ENCODE assay signal across 8 cellular contexts in the genomic region with DNA sequence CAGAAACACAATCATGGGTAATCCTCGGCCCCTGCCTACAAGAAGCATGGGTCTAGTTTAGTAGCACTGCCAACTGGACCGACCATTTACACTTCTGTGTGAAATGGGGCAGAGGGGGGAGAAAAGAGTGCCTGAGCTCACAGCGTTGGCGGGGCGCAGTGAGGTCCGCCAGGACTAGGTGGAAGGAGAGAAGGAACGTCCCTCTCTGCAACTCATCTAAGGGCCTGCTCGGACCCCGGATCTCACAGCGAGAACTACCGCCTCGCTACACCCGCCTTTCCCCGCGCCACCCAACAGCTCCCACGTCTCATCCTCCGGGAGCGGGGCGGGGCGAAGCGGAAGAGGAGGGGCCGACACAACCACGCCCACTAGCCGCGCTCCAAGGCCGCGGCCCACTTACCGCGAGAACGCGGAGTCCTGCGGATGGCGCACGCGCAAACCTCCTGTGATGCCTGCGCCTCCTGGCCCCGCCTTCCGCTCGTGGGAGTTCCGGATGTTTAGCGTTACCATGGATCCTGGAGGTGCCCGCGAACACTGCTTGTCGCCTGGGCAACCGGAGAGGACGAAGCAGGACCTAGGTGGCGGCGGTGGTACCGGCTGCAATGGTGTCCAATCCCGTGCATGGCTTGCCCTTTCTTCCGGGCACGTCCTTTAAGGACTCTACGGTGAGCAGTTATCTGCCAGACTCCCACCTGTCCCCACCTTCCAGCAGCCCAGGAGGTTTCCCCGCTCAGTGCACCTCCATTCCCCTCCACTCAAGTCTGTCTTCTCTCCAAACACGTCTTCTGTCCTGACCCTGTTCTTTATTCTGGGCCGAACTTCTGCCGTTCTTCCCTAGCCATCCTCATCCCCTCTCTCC. TPM values are rescaled to one million over a fixed set of nuclear protein-coding genes. Genes with fewer than 3 reads are reported as not detected.
DNase-seq lines count a peak whose midpoint lies in the region; TF ChIP-seq lines count a peak whose summit lies in the region.

A gene with protein sequence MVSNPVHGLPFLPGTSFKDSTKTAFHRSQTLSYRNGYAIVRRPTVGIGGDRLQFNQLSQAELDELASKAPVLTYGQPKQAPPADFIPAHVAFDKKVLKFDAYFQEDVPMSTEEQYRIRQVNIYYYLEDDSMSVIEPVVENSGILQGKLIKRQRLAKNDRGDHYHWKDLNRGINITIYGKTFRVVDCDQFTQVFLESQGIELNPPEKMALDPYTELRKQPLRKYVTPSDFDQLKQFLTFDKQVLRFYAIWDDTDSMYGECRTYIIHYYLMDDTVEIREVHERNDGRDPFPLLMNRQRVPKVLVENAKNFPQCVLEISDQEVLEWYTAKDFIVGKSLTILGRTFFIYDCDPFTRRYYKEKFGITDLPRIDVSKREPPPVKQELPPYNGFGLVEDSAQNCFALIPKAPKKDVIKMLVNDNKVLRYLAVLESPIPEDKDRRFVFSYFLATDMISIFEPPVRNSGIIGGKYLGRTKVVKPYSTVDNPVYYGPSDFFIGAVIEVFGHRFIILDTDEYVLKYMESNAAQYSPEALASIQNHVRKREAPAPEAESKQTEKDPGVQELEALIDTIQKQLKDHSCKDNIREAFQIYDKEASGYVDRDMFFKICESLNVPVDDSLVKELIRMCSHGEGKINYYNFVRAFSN (plus strand): TSS at position 534 of the 859 bp plus-strand sequence. CDS start 69 bp downstream, at position 603.

- H2BK120ac ChIP-seq in H9 (ENCODE audit: low read depth, low read length, poor library complexity, severe bottlenecking), result no peak within 1 kb of the TSS

- H2AFZ ChIP-seq in H9 (ENCODE audit: low read length) (peak within 1 kb of the TSS; percentile 87), neural progenitor cell (replicated peaks) (peak within 1 kb of the TSS; percentile 83)

- H2BK5ac ChIP-seq in H9 (ENCODE audit: insufficient read length, low read length), result no peak within 1 kb of the TSS

- H3K36me3 Mint-ChIP-seq in H9 (ENCODE audit: insufficient read depth in 1 of 3, low read depth in 3 of 3), result no peaks in the 10 kb centered on the region
- H3K36me3 Mint-ChIP-seq in neural progenitor cell, result no peaks in the 10 kb centered on the region

- no peak for TF ChIP-seq CTCF in H9 (conservative IDR thresholded peaks at IDR 0.05)
- TF ChIP-seq CTCF in foreskin fibroblast (IDR thresholded peaks at IDR 0.05; ENCODE audit: low read depth, low read length), result no peak
- TF ChIP-seq CTCF in neural progenitor cell (IDR thresholded peaks at IDR 0.05), result no peak

- no peak within 1 kb of the TSS for H4K5ac ChIP-seq in H9 (ENCODE audit: insufficient read length, low read depth, low read length)

- H3K9me3 ChIP-seq in ES-I3 (ENCODE audit: control insufficient read depth, insufficient read depth, low read length), result no peaks in the 10 kb centered on the region
- no peaks in the 10 kb centered on the region for H3K9me3 ChIP-seq in H9 (ENCODE audit: control insufficient read depth, low read depth, low read length)
- H3K9me3 ChIP-seq in MG63, result no peaks in the 10 kb centered on the region
- no peaks in the 10 kb centered on the region for H3K9me3 ChIP-seq in neural progenitor cell (ENCODE audit: low read depth)

- H3K27ac Mint-ChIP-seq in H9, result peak within 1 kb of the TSS in 2 of 3 experiments; percentile 89 to 92; a peak in 6 of 7 replicates
- peak within 1 kb of the TSS; percentile 93 for H3K27ac Mint-ChIP-seq in neural progenitor cell

- H2BK15ac ChIP-seq in H9 (ENCODE audit: low read depth, low read length), result no peak within 1 kb of the TSS

- no peak within 1 kb of the TSS for H4K91ac ChIP-seq in H9 (ENCODE audit: insufficient read length, low read depth, low read length)

- H3K18ac ChIP-seq in H9 (ENCODE audit: insufficient read length, low read depth, low read length), result peak within 1 kb of the TSS; percentile 82

- H2BK12ac ChIP-seq in H9 (ENCODE audit: insufficient read length, low read depth, low read length), result no peak within 1 kb of the TSS

- H3K27me3 Mint-ChIP-seq in H9 (ENCODE audit: low read depth) (no peaks in the 10 kb centered on the region), neural progenitor cell (ENCODE audit: insufficient read depth, low read depth) (no peaks in the 10 kb centered on the region)

- H3K27ac ChIP-seq in H9 (ENCODE audit: insufficient read length, low read depth, low read length), result no peak within 1 kb of the TSS
- peak within 1 kb of the TSS; percentile 49 for H3K27ac ChIP-seq in neural progenitor cell

- no peak within 1 kb of the TSS for H2AK5ac ChIP-seq in H9 (ENCODE audit: insufficient read length, low read length)

- H3K14ac ChIP-seq in H9 (ENCODE audit: insufficient read depth, low read length), result peak within 1 kb of the TSS; percentile 82; the same call in 1 of the 2 replicates

- DNase-seq in H9, result peak; percentile 98
- DNase-seq in MG63, result peak; percentile 100
- peak; percentile 97 to 98 for DNase-seq in SHP77 (lab: John Stamatoyannopoulos, UW)
- DNase-seq in activated gamma-delta T cell (lab: John Stamatoyannopoulos, UW), result peak; percentile 92
- peak; percentile 98 to 99 for DNase-seq in foreskin fibroblast
- peak; percentile 99 for DNase-seq in neural progenitor cell (ENCODE audit: low spot score)
- DNase-seq in stromal cell of bone marrow (ENCODE audit: low read depth), result peak; percentile 94

- no peaks in the 10 kb centered on the region for H3K36me3 ChIP-seq in ES-I3 (ENCODE audit: insufficient read depth, low read length)
- peaks cover 4% of the 10 kb centered on the region for H3K36me3 ChIP-seq in MG63
- no peaks in the 10 kb centered on the region for H3K36me3 ChIP-seq in neural progenitor cell

- H3T11ph ChIP-seq in H9 (ENCODE audit: low read length), result no peak within 1 kb of the TSS

- H3K23me2 ChIP-seq in H9 (ENCODE audit: insufficient read length, low read depth, low read length, poor library complexity, severe bottlenecking), result peaks cover 15% of the 10 kb centered on the region

- H3K79me1 ChIP-seq in H9 (ENCODE audit: insufficient read depth, low read depth, low read length, poor library complexity, severe bottlenecking), result no peaks in the 10 kb centered on the region

- H3K79me2 ChIP-seq in H9 (ENCODE audit: insufficient read depth, low read length) (no peaks in the 10 kb centered on the region), neural progenitor cell (ENCODE audit: low read depth) (peaks cover 15% of the 10 kb centered on the region)

- H3K27me3 ChIP-seq in H9 (ENCODE audit: insufficient read depth, low read length) (no peaks in the 10 kb centered on the region), MG63 (no peaks in the 10 kb centered on the region), neural progenitor cell (no peaks in the 10 kb centered on the region)

- H3K4me3 Mint-ChIP-seq in H9, result no peak within 1 kb of the TSS
- H3K4me3 Mint-ChIP-seq in neural progenitor cell, result no peak within 1 kb of the TSS

- H3K56ac ChIP-seq in H9 (ENCODE audit: insufficient read length, low read depth, low read length), result no peak within 1 kb of the TSS

- H4K20me1 ChIP-seq in H9 (ENCODE audit: control insufficient read depth, insufficient read depth, insufficient read length) (no peaks in the 10 kb centered on the region), neural progenitor cell (ENCODE audit: low read depth) (no peaks in the 10 kb centered on the region)

- H4K8ac ChIP-seq in H9 (replicated peaks; ENCODE audit: insufficient read length, low read depth, low read length), result no peak within 1 kb of the TSS

- no peak within 1 kb of the TSS for H3K23ac ChIP-seq in H9 (ENCODE audit: insufficient read length, low read depth, low read length)

- H3K4me1 Mint-ChIP-seq in H9 (peaks cover 14 to 24% of the 10 kb centered on the region in 2 experiments), neural progenitor cell (peaks cover 18% of the 10 kb centered on the region)

- H3K4me2 ChIP-seq in H9 (ENCODE audit: insufficient read depth, insufficient read length, low read length) (peak within 1 kb of the TSS; percentile 66), neural progenitor cell (peak within 1 kb of the TSS; percentile 86)

- H3K4me3 ChIP-seq in MG63, result peak within 1 kb of the TSS; percentile 73
- peak within 1 kb of the TSS; percentile 80 to 98 for H3K4me3 ChIP-seq in foreskin fibroblast (ENCODE audit: low read depth in 1 of 2, low read length in 2 of 2)
- peak within 1 kb of the TSS; percentile 80 for H3K4me3 ChIP-seq in neural progenitor cell

- H3K4me1 ChIP-seq in ES-I3 (ENCODE audit: insufficient read depth, low read length) (peaks cover 31% of the 10 kb centered on the region), H9 (ENCODE audit: insufficient read depth, low read length) (peaks cover 2% of the 10 kb centered on the region; the same call in 1 of the 2 replicates), neural progenitor cell (peaks cover 20% of the 10 kb centered on the region)

- H3K9me3 Mint-ChIP-seq in H9, result no peaks in the 10 kb centered on the region
- H3K9me3 Mint-ChIP-seq in neural progenitor cell, result no peaks in the 10 kb centered on the region

- no peak within 1 kb of the TSS for H2BK20ac ChIP-seq in H9 (ENCODE audit: low read depth, low read length, poor library complexity, severe bottlenecking)

- no peak within 1 kb of the TSS; the same call in 1 of the 2 replicates for H3K4ac ChIP-seq in H9 (ENCODE audit: low read depth, low read length)

- peaks cover 15% of the 10 kb centered on the region for H3F3A ChIP-seq in neural progenitor cell (ENCODE audit: low read depth)

- H3K9ac ChIP-seq in ES-I3 (ENCODE audit: low read depth, low read length), result peak within 1 kb of the TSS; percentile 81
- H3K9ac ChIP-seq in H9 (ENCODE audit: extremely low read depth, insufficient read length, low read length), result peak within 1 kb of the TSS; percentile 91
- peak within 1 kb of the TSS; percentile 31 for H3K9ac ChIP-seq in neural progenitor cell

- no CpG with 5 or more reads among the region's 57 CpGs for WGBS in H9 (ENCODE audit: extremely low coverage, insufficient read length, low lambda C conversion rate)

RNA-seq across cellular contexts. Expression of the gene that starts here (rescaled TPM):
- 11.8 and 13.2 TPM in 2 replicates for total RNA-seq in H9 (2021)
- total RNA-seq in MG63 (2014; rRNA removed; shearing (Covaris generic); ENCODE audit: low replicate concordance), result 54.0 and 78.4 TPM in 2 replicates
- total RNA-seq in neural progenitor cell (ENCODE audit: low replicate concordance), result 53.9 and 59.8 TPM in 2 replicates

Comparison
In these comparisons a context has a peak if more than half of its experiments do, and no peak if none do; other contexts are left out.
1. H3K9ac ChIP-seq: peak in every context shown above with its lines; median percentile 91 in H9; 81 in ES-I3; 31 in neural progenitor cell.